ENCODE assay signal across 17 cellular contexts in the genomic region with DNA sequence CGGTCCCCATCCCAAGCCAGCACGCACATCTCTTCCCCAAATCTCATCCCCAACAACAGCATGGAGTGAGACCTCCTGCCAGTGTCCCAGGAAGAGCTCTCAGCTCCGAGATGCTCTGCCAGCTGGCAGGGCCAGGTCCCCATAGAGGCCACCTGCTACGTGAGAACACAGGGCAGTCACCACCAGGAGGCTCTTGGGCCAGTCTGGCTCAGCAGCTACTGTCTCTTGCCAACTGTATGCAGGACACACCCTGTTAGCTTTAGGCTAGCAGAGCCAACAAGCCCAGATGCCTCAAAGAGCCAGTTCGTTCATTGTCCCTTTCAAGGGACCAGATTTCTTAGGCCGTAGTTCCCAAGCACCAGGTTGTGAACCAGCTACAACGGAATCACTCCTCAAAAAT. TPM values are rescaled to one million over a fixed set of nuclear protein-coding genes. Genes with fewer than 3 reads are reported as not detected.
DNase-seq lines count a peak whose midpoint lies in the region; ATAC-seq and TF ChIP-seq lines count a peak whose summit lies in the region.
"Had no signal": no experiment of that assay in that cellular context is flagged by ENCODE, and none has a peak within 500 bp of the region (broad histone marks: within the 10 kb centered on the region; RNA-seq: fewer than 3 reads in every experiment).

No MANE protein-coding gene starts in this region.

- no peak overlapping the region for H3K4me3 Mint-ChIP-seq in glutamatergic neuron (ENCODE audit: unreplicated experiment)
- H3K4me3 Mint-ChIP-seq: activated naive CD4-positive, alpha-beta T cell treated with anti-CD3 and anti-CD28 coated beads, Interleukin-2, amount 50 U/mL, for 24 hours had no signal

- peaks cover 3% of the 10 kb centered on the region for H3K27me3 Mint-ChIP-seq in glutamatergic neuron (ENCODE audit: unreplicated experiment)
- H3K27me3 Mint-ChIP-seq: activated naive CD4-positive, alpha-beta T cell treated with anti-CD3 and anti-CD28 coated beads, Interleukin-2, amount 50 U/mL, for 24 hours had no signal

- H3K4me3 ChIP-seq in BLaER1 = no peak overlapping the region
- H3K4me3 ChIP-seq: colonic mucosa, sigmoid colon had no signal

- H3K4me1 Mint-ChIP-seq in glutamatergic neuron (ENCODE audit: low read depth, unreplicated experiment) = peaks cover 10% of the 10 kb centered on the region
- H3K4me1 Mint-ChIP-seq: activated naive CD4-positive, alpha-beta T cell treated with anti-CD3 and anti-CD28 coated beads, Interleukin-2, amount 50 U/mL, for 24 hours had no signal

- peaks cover 4% of the 10 kb centered on the region for H3K9me3 Mint-ChIP-seq in glutamatergic neuron (ENCODE audit: unreplicated experiment)
- H3K9me3 Mint-ChIP-seq: activated naive CD4-positive, alpha-beta T cell treated with anti-CD3 and anti-CD28 coated beads, Interleukin-2, amount 50 U/mL, for 24 hours had no signal

- H4K20me1 ChIP-seq in BLaER1 = no peaks in the 10 kb centered on the region

- DNase-seq in HT-29 (ENCODE audit: low spot score) (peak; percentile 11), NCI-H524 treated with DMSO at 0.1 percent for 48 hours (lab: John Stamatoyannopoulos, UW) (peak; percentile 24), glutamatergic neuron (no peak), activated gamma-delta T cell (lab: John Stamatoyannopoulos, UW) (no peak), NCI-H2107 treated with DMSO at 0.1 percent for 48 hours (lab: John Stamatoyannopoulos, UW; ENCODE audit: unreplicated experiment) (no peak), hepatic stellate cell (ENCODE audit: low spot score) (no peak), omental fat pad (ENCODE audit: low spot score) (no peak)
- DNase-seq: activated CD4-positive, alpha-beta T cell treated with anti-CD3 and anti-CD28 coated beads, Interleukin-2, amount 50 U/mL, for 48 hours; Caco-2; colonic mucosa; KBM-7; left ventricle myocardium superior; NCI-H1048; sigmoid colon; SK-N-SH had no signal

- H3K27ac ChIP-seq in BLaER1 = no peak overlapping the region
- H3K27ac ChIP-seq: colonic mucosa, sigmoid colon had no signal

- H3K27ac Mint-ChIP-seq in glutamatergic neuron (ENCODE audit: unreplicated experiment) = peak overlapping the region; percentile 80
- H3K27ac Mint-ChIP-seq: activated naive CD4-positive, alpha-beta T cell treated with anti-CD3 and anti-CD28 coated beads, Interleukin-2, amount 50 U/mL, for 24 hours had no signal

- TF ChIP-seq CTCF in glutamatergic neuron (IDR thresholded peaks at IDR 0.05; ENCODE audit: partially characterized antibody, unreplicated experiment) = no peak
- TF ChIP-seq CTCF in omental fat pad (IDR thresholded peaks at IDR 0.05) = no peak

- H3K36me3 Mint-ChIP-seq in glutamatergic neuron (ENCODE audit: unreplicated experiment) = no peaks in the 10 kb centered on the region
- H3K36me3 Mint-ChIP-seq: activated naive CD4-positive, alpha-beta T cell treated with anti-CD3 and anti-CD28 coated beads, Interleukin-2, amount 50 U/mL, for 24 hours had no signal

- H3K4me1 ChIP-seq in BLaER1 = peaks cover 27% of the 10 kb centered on the region
- H3K4me1 ChIP-seq: Caco-2, colonic mucosa, sigmoid colon had no signal

- peak overlapping the region; percentile 39; the same call in 1 of the 2 replicates for H3K4me2 ChIP-seq in BLaER1
- H3K4me2 ChIP-seq: SK-N-SH had no signal

- H3K9ac ChIP-seq in BLaER1 = no peak overlapping the region
- H3K9ac ChIP-seq: SK-N-SH had no signal

- peaks cover 13% of the 10 kb centered on the region for H3K9me3 ChIP-seq in BLaER1
- H3K9me3 ChIP-seq: Caco-2, colonic mucosa, sigmoid colon, SK-N-SH had no signal

- ATAC-seq in omental fat pad (ENCODE audit: low FRiP score) = no peak
- ATAC-seq: left ventricle myocardium superior had no signal

- H3K27me3 ChIP-seq in BLaER1 = no peaks in the 10 kb centered on the region
- H3K27me3 ChIP-seq: colonic mucosa had no signal

- H3K36me3 ChIP-seq in BLaER1 = no peaks in the 10 kb centered on the region
- H3K36me3 ChIP-seq: colonic mucosa, sigmoid colon had no signal

RNA-seq across cellular contexts. Expression of gene FBXO2, which starts 36.9 kb away (rescaled TPM):
- not detected in 2 replicates for total RNA-seq in HT-29 (2014; rRNA removed; shearing (Covaris generic))
- total RNA-seq in glutamatergic neuron (ENCODE audit: unreplicated experiment) = 22.2 TPM
- 10 to 100 TPM in 1 of 4 donors, 1 to 10 TPM in 3; 1.1 to 24.3 (median 8.3) TPM for total RNA-seq in omental fat pad

RNA-seq across cellular contexts. Expression of gene FBXO44, which starts 37.4 kb away (rescaled TPM):
- total RNA-seq in HT-29 (2014; rRNA removed; shearing (Covaris generic)) = 0.26 and 0.33 TPM in 2 replicates
- total RNA-seq in glutamatergic neuron (ENCODE audit: unreplicated experiment) = 51.7 TPM
- 10 to 100 TPM in 1 of 4 donors, 1 to 10 TPM in 3; 5.8 to 13.3 (median 9.6) TPM for total RNA-seq in omental fat pad

RNA-seq across cellular contexts. Expression of gene FBXO6, which starts 46.7 kb away (rescaled TPM):
- total RNA-seq in HT-29 (2014; rRNA removed; shearing (Covaris generic)) = not detected in 2 replicates
- total RNA-seq in glutamatergic neuron (ENCODE audit: unreplicated experiment) = 1.3 TPM
- 10 to 100 TPM in 3 of 4 donors, 1 to 10 TPM in 1; 5.9 to 16.3 (median 11.0) TPM for total RNA-seq in omental fat pad

Comparison
In these comparisons a context has a peak if more than half of its experiments do, and no peak if none do; other contexts are left out.
1. DNase-seq: peak in HT-29 (single experiment) and NCI-H524 treated with DMSO at 0.1 percent for 48 hours (single experiment); none in glutamatergic neuron (single experiment), activated gamma-delta T cell (single experiment), NCI-H2107 treated with DMSO at 0.1 percent for 48 hours (single experiment), hepatic stellate cell (single experiment) and omental fat pad (single experiment).